Comparison of ENCODE assay signal across 6 cellular contexts in genomic region chr5:177498013-177498847, GRCh38. TPM values are rescaled to one million over a fixed set of nuclear protein-coding genes. Genes with fewer than 3 reads are reported as not detected.
DNase-seq lines count a peak whose midpoint lies in the region; ATAC-seq and TF ChIP-seq lines count a peak whose summit lies in the region.

No MANE protein-coding gene starts in this region.

- BruUV-seq in Caco-2 (replicated peaks; lab: Mats Ljungman, UMichigan) = no TSS peak

- H3F3A ChIP-seq in OCI-LY1 (ENCODE audit: insufficient read depth, low read length) = peaks cover 7% of the 10 kb centered on the region; the same call in 1 of the 2 replicates

- in situ Hi-C loops in transverse colon (cut with MboI; ENCODE audit: low pct_ligation_motif_present in 1 of 4, low pct_unique_long_range_greater_than_20kb in 1 of 4, low sequenced_read_pairs in 3 of 4) = no loop called here

- POLR2A ChIA-PET in Caco-2 (lab: Charles Lee) = interaction anchor here (0.6 to 1.8 kb wide), 13 partner anchors 10 to 411 kb away, joined by 3 to 8 read pairs (median 4); partner anchors contain the start of genes FGFR4 and GRK6

- no peaks in the 10 kb centered on the region for H3K9me2 ChIP-seq in OCI-LY1 (ENCODE audit: low read depth, low read length)

- H3K9me3 ChIP-seq in Caco-2 = no peaks in the 10 kb centered on the region
- no peaks in the 10 kb centered on the region for H3K9me3 ChIP-seq in OCI-LY1 (ENCODE audit: low read length)
- H3K9me3 ChIP-seq in cardiac muscle cell (ENCODE audit: low read depth) = no peaks in the 10 kb centered on the region
- no peaks in the 10 kb centered on the region for H3K9me3 ChIP-seq in transverse colon

- H3K27ac ChIP-seq in OCI-LY1 (ENCODE audit: low read depth, low read length, poor library complexity, severe bottlenecking) (no peak overlapping the region), cardiac muscle cell (no peak overlapping the region), transverse colon (peak overlapping the region; percentile 91 to 96 (median 94))

- no peaks in the 10 kb centered on the region for H4K20me1 ChIP-seq in OCI-LY1 (ENCODE audit: insufficient read depth, low read length)

- H3K36me3 ChIP-seq in Caco-2 (ENCODE audit: control insufficient read depth, insufficient read depth, low read length) (peaks cover 2% of the 10 kb centered on the region; the same call in 1 of the 2 replicates), OCI-LY1 (ENCODE audit: insufficient read depth, low read length) (peaks cover 8% of the 10 kb centered on the region; the same call in 1 of the 2 replicates), cardiac muscle cell (peaks cover 2% of the 10 kb centered on the region), transverse colon (no peaks in the 10 kb centered on the region)

- DNase-seq in Caco-2 (no peak), cardiac muscle cell (ENCODE audit: low read depth in 1 of 2, low spot score in 1 of 2) (peak in 1 of 2 donors; percentile 45), transverse colon (peak; percentile 45), NCI-H774 (lab: John Stamatoyannopoulos, UW) (no peak)

- peak overlapping the region; percentile 71 for H3K4me2 ChIP-seq in OCI-LY1 (ENCODE audit: low read length)

- TF ChIP-seq EP300 in transverse colon (IDR thresholded peaks at IDR 0.05; ENCODE audit: low read depth) = no peak

- CTCF ChIA-PET in Caco-2 (lab: Charles Lee) = interaction anchor here (0.6 to 3.0 kb wide), 11 partner anchors 9 to 189 kb away, joined by 3 to 29 read pairs (median 8); no protein-coding TSS in a partner anchor

- no peak for ATAC-seq in HG02678 (IDR thresholded peaks at IDR 0.05; ENCODE audit: unreplicated experiment)

- H3K4me1 Mint-ChIP-seq in Caco-2 (ENCODE audit: low read depth, unreplicated experiment) = peaks cover 27% of the 10 kb centered on the region

- peaks cover 7% of the 10 kb centered on the region for H3K36me3 Mint-ChIP-seq in Caco-2 (ENCODE audit: insufficient read depth, unreplicated experiment)

- H3K9ac ChIP-seq in OCI-LY1 (ENCODE audit: low read length) = peak overlapping the region; percentile 44

- H3K27ac Mint-ChIP-seq in Caco-2 (ENCODE audit: unreplicated experiment) = peak overlapping the region; percentile 63

- H3K4me1 ChIP-seq in Caco-2 (peaks cover 25% of the 10 kb centered on the region), OCI-LY1 (ENCODE audit: insufficient read depth, low read length, severe bottlenecking) (peaks cover 57% of the 10 kb centered on the region), cardiac muscle cell (ENCODE audit: low read depth) (peaks cover 33% of the 10 kb centered on the region), transverse colon (peaks cover 17 to 56% (median 43%) of the 10 kb centered on the region in 4 donors)

- H3K9me3 Mint-ChIP-seq in Caco-2 (ENCODE audit: unreplicated experiment) = no peaks in the 10 kb centered on the region

- WGBS in transverse colon (ENCODE audit: low coverage in 1 of 2), 2 donors = 12 to 15% methylated on average over 8 to 39 of the region's 48 CpGs

- no peaks in the 10 kb centered on the region for H3K79me2 ChIP-seq in OCI-LY1 (ENCODE audit: insufficient read depth, low read length)

- TF ChIP-seq POLR2A in transverse colon (IDR thresholded peaks at IDR 0.05) = no peak

- no peak overlapping the region for H2AFZ ChIP-seq in OCI-LY1 (ENCODE audit: low read length)

- H3K27me3 ChIP-seq in Caco-2 (replicated peaks; ENCODE audit: control insufficient read depth, insufficient read depth, low read length) = no peaks in the 10 kb centered on the region
- H3K27me3 ChIP-seq in OCI-LY1 (ENCODE audit: insufficient read depth, low read length) = no peaks in the 10 kb centered on the region
- H3K27me3 ChIP-seq in cardiac muscle cell = no peaks in the 10 kb centered on the region
- H3K27me3 ChIP-seq in transverse colon = peaks cover 10% of the 10 kb centered on the region

- peaks cover 11% of the 10 kb centered on the region for H3K27me3 Mint-ChIP-seq in Caco-2 (ENCODE audit: insufficient read depth, unreplicated experiment)

- H3K4me3 ChIP-seq in Caco-2 (ENCODE audit: low read depth, low read length) (peak overlapping the region; percentile 28), OCI-LY1 (ENCODE audit: low read depth, low read length, poor library complexity, severe bottlenecking) (peak overlapping the region; percentile 80), cardiac muscle cell (peak overlapping the region; percentile 16), transverse colon (peak overlapping the region; percentile 19 to 80 (median 60))

- TF ChIP-seq CTCF in Caco-2 (IDR thresholded peaks at IDR 0.05; ENCODE audit: insufficient read depth in 1 of 2, low read depth in 1 of 2, low read length in 1 of 2, severe bottlenecking in 1 of 2, unreplicated experiment in 1 of 2) (no peak), OCI-LY1 (IDR thresholded peaks at IDR 0.05; ENCODE audit: low read length) (no peak), cardiac muscle cell (IDR thresholded peaks at IDR 0.05; ENCODE audit: low read depth, low read length) (no peak), transverse colon (IDR thresholded peaks at IDR 0.05) (no peak)

- H3K4me3 Mint-ChIP-seq in Caco-2 (ENCODE audit: unreplicated experiment) = peak overlapping the region; percentile 89

- intact Hi-C loops in Caco-2 (cut with micrococcal nuclease; ENCODE audit: unreplicated experiment) = no loop called here
- intact Hi-C loops in transverse colon (cut with DNase I; ENCODE audit: low total_unique reads) = no loop called here

RNA-seq across cellular contexts. Expression of gene PDLIM7, which starts 0.8 kb away (rescaled TPM):
- total RNA-seq in Caco-2 (2022) (49.1 and 56.8 TPM in 2 replicates), cardiac muscle cell (165 and 255 TPM in 2 replicates), transverse colon (100 to 1,000 TPM in 1 of 4 donors, 10 to 100 TPM in 3; 52.6 to 256 (median 78.6) TPM)
- 328 and 537 TPM in 2 replicates for polyA plus RNA-seq in cardiac muscle cell

RNA-seq across cellular contexts. Expression of gene DOK3, which starts 11.4 kb away (rescaled TPM):
- total RNA-seq in Caco-2 (2022) = 7.9 and 10.1 TPM in 2 replicates
- total RNA-seq in cardiac muscle cell = 2.4 and 6.0 TPM in 2 replicates
- polyA plus RNA-seq in cardiac muscle cell = 0.95 and 3.7 TPM in 2 replicates
- total RNA-seq in transverse colon = 10 to 100 TPM in 2 of 4 donors, 1 to 10 TPM in 1, under 1 TPM in 1; 0.60 to 17.2 (median 7.8) TPM

RNA-seq across cellular contexts. Expression of gene DDX41, which starts 18.5 kb away (rescaled TPM):
- 116 and 137 TPM in 2 replicates for total RNA-seq in Caco-2 (2022)
- 183 and 223 TPM in 2 replicates for total RNA-seq in cardiac muscle cell
- 107 and 109 TPM in 2 replicates for polyA plus RNA-seq in cardiac muscle cell
- total RNA-seq in transverse colon = 100 to 1,000 TPM in 2 of 4 donors, 10 to 100 TPM in 2; 96.5 to 170 (median 130) TPM

RNA-seq across cellular contexts. Expression of gene DBN1, which starts 24.8 kb away (rescaled TPM):
- total RNA-seq in Caco-2 (2022) (139 and 144 TPM in 2 replicates), cardiac muscle cell (258 and 295 TPM in 2 replicates), transverse colon (100 to 1,000 TPM in 1 of 4 donors, 10 to 100 TPM in 3; 10.1 to 201 (median 17.4) TPM)
- polyA plus RNA-seq in cardiac muscle cell = 147 and 185 TPM in 2 replicates

RNA-seq across cellular contexts. Expression of gene PRR7, which starts 51.6 kb away (rescaled TPM):
- total RNA-seq in Caco-2 (2022) (4.7 and 5.7 TPM in 2 replicates), cardiac muscle cell (26.4 and 29.0 TPM in 2 replicates), transverse colon (1 to 10 TPM in 3 of 4 donors, not detected in 1; 2.1 to 5.0 (median 2.5) TPM)
- 27.1 and 29.2 TPM in 2 replicates for polyA plus RNA-seq in cardiac muscle cell

Comparison
In these comparisons a context has a peak if more than half of its experiments do, and no peak if none do; other contexts are left out.
1. H3K4me3 ChIP-seq: peak in every context shown above with its lines; median percentile 80 in OCI-LY1; 60 in transverse colon; 28 in Caco-2; 16 in cardiac muscle cell.
2. H3K27ac ChIP-seq: peak in transverse colon (4 of 4); none in OCI-LY1 (single experiment) and cardiac muscle cell (single experiment).